Comparison of ENCODE assay signal across 1 cellular context in genomic region chr18:69838620-69839411, GRCh38.
TF ChIP-seq lines count a peak whose summit lies in the region.

No MANE protein-coding gene starts in this region.

TF ChIP-seq in K562, 482 proteins besides CTCF, POLR2A, EP300 and RAD21 (continued from another document and continues in another):
- TF ChIP-seq ZNF609 (CRISPR knock-in tag; IDR thresholded peaks at IDR 0.05; ENCODE audit: borderline replicate concordance) (no peak), MYBL2 (IDR thresholded peaks at IDR 0.05; ENCODE audit: low read depth) (no peak), MYBL2 (CRISPR knock-in tag; IDR thresholded peaks at IDR 0.05; ENCODE audit: borderline replicate concordance) (no peak), HIVEP1 (CRISPR knock-in tag; IDR thresholded peaks at IDR 0.05) (no peak), SMARCA5 (IDR thresholded peaks at IDR 0.05) (no peak), ZNF165 (CRISPR knock-in tag; IDR thresholded peaks at IDR 0.05; ENCODE audit: borderline replicate concordance) (no peak), TCFL5 (CRISPR knock-in tag; conservative IDR thresholded peaks at IDR 0.05) (no peak), ZEB2 (IDR thresholded peaks at IDR 0.05) (peak; percentile 44; the same call in 1 of the 2 replicates), ZNF197 (CRISPR knock-in tag; IDR thresholded peaks at IDR 0.05; ENCODE audit: low read depth) (no peak), ZNF217 (CRISPR knock-in tag; IDR thresholded peaks at IDR 0.05) (no peak), PHF8 (IDR thresholded peaks at IDR 0.05; ENCODE audit: borderline replicate concordance, low read length) (no peak), ZNF143 (CRISPR knock-in tag; IDR thresholded peaks at IDR 0.05) (no peak), SRSF1 (IDR thresholded peaks at IDR 0.05; ENCODE audit: low read depth, low read length) (no peak), PBX2 (CRISPR knock-in tag; IDR thresholded peaks at IDR 0.05; ENCODE audit: low read depth) (no peak), PBX2 (tag; conservative IDR thresholded peaks at IDR 0.05; ENCODE audit: low read depth) (no peak), MEF2D (tag; conservative IDR thresholded peaks at IDR 0.05; ENCODE audit: low read depth) (no peak), ZNF316 (IDR thresholded peaks at IDR 0.05) (no peak), TCF3 (CRISPR knock-in tag; IDR thresholded peaks at IDR 0.05) (no peak), ZNF311 (CRISPR knock-in tag; IDR thresholded peaks at IDR 0.05) (no peak), CEBPG (CRISPR knock-in tag; IDR thresholded peaks at IDR 0.05) (no peak), CEBPG (tag; conservative IDR thresholded peaks at IDR 0.05 in 1 of 2, IDR thresholded peaks at IDR 0.05 in 1 of 2) (no peak), RBM17 (IDR thresholded peaks at IDR 0.05; ENCODE audit: borderline replicate concordance, low read depth, low read length) (no peak), ZNF274 (IDR thresholded peaks at IDR 0.05; ENCODE audit: borderline replicate concordance, low read depth, low read length) (no peak), CEBPB (tag; IDR thresholded peaks at IDR 0.05) (no peak), TRIM28 (IDR thresholded peaks at IDR 0.05) (no peak), SP2 (IDR thresholded peaks at IDR 0.05; ENCODE audit: extremely low read depth, low read depth, low read length, poor library complexity, severe bottlenecking) (no peak), MEIS2 (IDR thresholded peaks at IDR 0.05; ENCODE audit: partially characterized antibody) (no peak), ZNF174 (CRISPR knock-in tag; IDR thresholded peaks at IDR 0.05) (no peak), CREB1 (IDR thresholded peaks at IDR 0.05) (no peak), CREB1 (CRISPR knock-in tag; IDR thresholded peaks at IDR 0.05) (no peak), ZNF277 (CRISPR knock-in tag; IDR thresholded peaks at IDR 0.05; ENCODE audit: borderline replicate concordance) (no peak), ZFP30 (CRISPR knock-in tag; IDR thresholded peaks at IDR 0.05; ENCODE audit: borderline replicate concordance) (no peak), E4F1 (CRISPR knock-in tag; IDR thresholded peaks at IDR 0.05; ENCODE audit: borderline replicate concordance) (no peak), UBTF (IDR thresholded peaks at IDR 0.05; ENCODE audit: borderline replicate concordance in 1 of 2, low read depth in 2 of 2, low read length in 2 of 2) (no peak), BDP1 (IDR thresholded peaks at IDR 0.05; ENCODE audit: insufficient read depth, insufficient read length) (no peak), ZZZ3 (IDR thresholded peaks at IDR 0.05) (no peak), ZKSCAN3 (CRISPR knock-in tag; IDR thresholded peaks at IDR 0.05) (no peak), ZNF75A (CRISPR knock-in tag; IDR thresholded peaks at IDR 0.05) (no peak), PHF21A (IDR thresholded peaks at IDR 0.05; ENCODE audit: borderline replicate concordance, low read depth) (no peak), SREBF2 (CRISPR knock-in tag; IDR thresholded peaks at IDR 0.05) (no peak), RAD51 (IDR thresholded peaks at IDR 0.05; ENCODE audit: borderline replicate concordance, low read depth) (no peak), SRSF9 (IDR thresholded peaks at IDR 0.05; ENCODE audit: borderline replicate concordance, low read depth, low read length) (no peak), GTF3C2 (IDR thresholded peaks at IDR 0.05; ENCODE audit: borderline replicate concordance, extremely low read depth, insufficient read length) (no peak), ZNF224 (CRISPR knock-in tag; IDR thresholded peaks at IDR 0.05) (no peak)
